ENCODE assay signal across 10 cellular contexts in the genomic region with DNA sequence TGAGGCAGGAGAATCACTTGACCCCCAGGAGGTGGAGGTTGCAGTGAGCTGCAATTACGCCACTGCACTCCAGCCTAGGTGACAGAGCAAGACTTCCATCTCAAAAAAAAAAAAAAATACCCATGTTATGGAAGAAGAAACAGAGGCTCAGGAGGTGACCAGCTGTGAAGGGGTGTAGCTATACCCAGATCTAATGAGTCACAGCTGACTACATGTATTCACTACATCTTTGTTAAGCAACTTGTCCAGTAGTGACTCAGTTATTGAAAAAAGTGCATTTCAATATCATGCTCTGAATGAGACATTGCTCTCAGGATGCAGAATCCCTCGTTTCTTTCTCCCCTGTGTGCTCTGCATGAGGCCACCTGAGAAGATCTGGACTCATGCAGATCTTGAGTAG. TPM values are rescaled to one million over a fixed set of nuclear protein-coding genes. Genes with fewer than 3 reads are reported as not detected.
A peak's percentile ranks its signal among the peaks of the same experiment; 100 is the strongest.
DNase-seq lines count a peak whose midpoint lies in the region; ATAC-seq, FAIRE-seq and TF ChIP-seq lines count a peak whose summit lies in the region.
"Had no signal": no experiment of that assay in that cellular context is flagged by ENCODE, and none has a peak within 500 bp of the region (broad histone marks: within the 10 kb centered on the region; RNA-seq: fewer than 3 reads in every experiment).

No MANE protein-coding gene starts in this region.

- peaks cover 6% of the 10 kb centered on the region for H3F3A ChIP-seq in GM23248 (ENCODE audit: insufficient read depth)

- H3K9me2 ChIP-seq in GM23248 (ENCODE audit: insufficient read depth), result no peaks in the 10 kb centered on the region

- in situ Hi-C loops in GM23248 (cut with MboI), result no loop called here

- H3K4me3 ChIP-seq in A549 (no peak overlapping the region), GM23248 (no peak overlapping the region), adipocyte (ENCODE audit: low read length) (peak overlapping the region; percentile 61)

- TF ChIP-seq CTCF in A549 (IDR thresholded peaks at IDR 0.05) (no peak), progenitor cell of endocrine pancreas (IDR thresholded peaks at IDR 0.05; ENCODE audit: unreplicated experiment) (no peak)

- H3K4me1 Mint-ChIP-seq in progenitor cell of endocrine pancreas (ENCODE audit: low read depth), result peaks cover 9% of the 10 kb centered on the region
- H3K4me1 Mint-ChIP-seq in activated naive CD8-positive, alpha-beta T cell treated with anti-CD3 and anti-CD28 coated beads for 36 hours, result peaks cover 2% of the 10 kb centered on the region
- H3K4me1 Mint-ChIP-seq: activated B cell treated with CpG ODN at 0.5 μM for 24 hours; CD4-positive, CD25-positive, alpha-beta regulatory T cell had no signal

- DNase-seq in A549 (ENCODE audit: low read depth in 1 of 2, low spot score in 1 of 2), result peak in 1 of 2 experiments; percentile 4
- DNase-seq in GM23248, result peak; percentile 96
- DNase-seq in adipocyte (ENCODE audit: low read depth), result peak; percentile 91
- peak; percentile 65 for DNase-seq in glomerular visceral epithelial cell (ENCODE audit: extremely low spot score)
- DNase-seq in NCI-H128 (lab: John Stamatoyannopoulos, UW; ENCODE audit: unreplicated experiment), result no peak
- DNase-seq in progenitor cell of endocrine pancreas (ENCODE audit: low spot score, unreplicated experiment), result no peak
- DNase-seq in HuH-7 (ENCODE audit: low spot score), result no peak
- DNase-seq in activated naive CD8-positive, alpha-beta T cell treated with anti-CD3 and anti-CD28 coated beads for 36 hours, result no peak
- DNase-seq: activated B cell treated with CpG ODN at 0.5 μM for 24 hours; CD4-positive, CD25-positive, alpha-beta regulatory T cell had no signal

- no peak for TF ChIP-seq POLR2A in A549 (IDR thresholded peaks at IDR 0.05; ENCODE audit: low read length)

- H3K4me3 Mint-ChIP-seq in progenitor cell of endocrine pancreas (ENCODE audit: low read depth), result no peak overlapping the region
- H3K4me3 Mint-ChIP-seq in activated naive CD8-positive, alpha-beta T cell treated with anti-CD3 and anti-CD28 coated beads for 36 hours, result no peak overlapping the region
- H3K4me3 Mint-ChIP-seq: activated B cell treated with CpG ODN at 0.5 μM for 24 hours; CD4-positive, CD25-positive, alpha-beta regulatory T cell had no signal

- H3K27ac Mint-ChIP-seq in progenitor cell of endocrine pancreas, result no peak overlapping the region
- H3K27ac Mint-ChIP-seq in activated naive CD8-positive, alpha-beta T cell treated with anti-CD3 and anti-CD28 coated beads for 36 hours, result no peak overlapping the region
- H3K27ac Mint-ChIP-seq: activated B cell treated with CpG ODN at 0.5 μM for 24 hours; CD4-positive, CD25-positive, alpha-beta regulatory T cell had no signal

- no peaks in the 10 kb centered on the region for H4K20me1 ChIP-seq in GM23248 (ENCODE audit: insufficient read depth)

- peaks cover 10% of the 10 kb centered on the region for H3K27me3 Mint-ChIP-seq in progenitor cell of endocrine pancreas
- peaks cover 3% of the 10 kb centered on the region for H3K27me3 Mint-ChIP-seq in activated naive CD8-positive, alpha-beta T cell treated with anti-CD3 and anti-CD28 coated beads for 36 hours

- POLR2A ChIA-PET in A549 (lab: Yijun Ruan, JAX), result no interaction called here

- no peaks in the 10 kb centered on the region for H3K9me3 ChIP-seq in A549
- H3K9me3 ChIP-seq in GM23248 (ENCODE audit: low read depth), result no peaks in the 10 kb centered on the region
- H3K9me3 ChIP-seq in adipocyte (ENCODE audit: control insufficient read depth, low read length), result no peaks in the 10 kb centered on the region

- no peaks in the 10 kb centered on the region for H3K9me3 Mint-ChIP-seq in progenitor cell of endocrine pancreas (ENCODE audit: low read depth)
- H3K9me3 Mint-ChIP-seq in activated naive CD8-positive, alpha-beta T cell treated with anti-CD3 and anti-CD28 coated beads for 36 hours, result no peaks in the 10 kb centered on the region
- H3K9me3 Mint-ChIP-seq: activated B cell treated with CpG ODN at 0.5 μM for 24 hours had no signal

- CTCF ChIA-PET in A549 (lab: Yijun Ruan, JAX), result interaction anchor here (2.4 kb wide), 1 partner anchor 16 kb away, joined by 11 read pairs; the partner anchor contains the start of gene SPART

- H3K4me2 ChIP-seq in A549 (no peak overlapping the region), GM23248 (ENCODE audit: unreplicated experiment) (peak overlapping the region; percentile 10)

- H2AFZ ChIP-seq in GM23248, result no peak overlapping the region

- no peaks in the 10 kb centered on the region for H3K36me3 ChIP-seq in GM23248 (ENCODE audit: low read depth)
- no peaks in the 10 kb centered on the region for H3K36me3 ChIP-seq in adipocyte (ENCODE audit: control insufficient read depth, insufficient read depth, low read length, severe bottlenecking)

- 0% methylated on average over 1 of the region's 2 CpGs for WGBS in A549 (ENCODE audit: missing lambda C conversion rate)
- WGBS in GM23248 (ENCODE audit: low coverage in 1 of 2, low lambda C conversion rate in 2 of 2, missing lambda C conversion rate in 2 of 2), 2 experiments, result 0 to 5% methylated on average over 2 of the region's 2 CpGs

- no peak overlapping the region for H3K27ac ChIP-seq in A549
- no peak overlapping the region for H3K27ac ChIP-seq in GM23248

- peak; percentile 40 to 73; a peak in 4 of 6 replicates for ATAC-seq in A549

- TF ChIP-seq EP300 in A549 (IDR thresholded peaks at IDR 0.05), result no peak

- H3K79me2 ChIP-seq in GM23248 (ENCODE audit: insufficient read depth), result no peaks in the 10 kb centered on the region

- no peak for TF ChIP-seq RAD21 in A549 (conservative IDR thresholded peaks at IDR 0.05 in 1 of 2, IDR thresholded peaks at IDR 0.05 in 1 of 2)

- no peak for FAIRE-seq in A549 (lab: Jason Lieb, UNC)

- H3K27me3 ChIP-seq in GM23248 (replicated peaks; ENCODE audit: insufficient read depth), result no peaks in the 10 kb centered on the region
- H3K27me3 ChIP-seq in adipocyte (replicated peaks; ENCODE audit: control insufficient read depth, insufficient read depth, low read length), result no peaks in the 10 kb centered on the region

- H3K4me1 ChIP-seq in A549 (no peaks in the 10 kb centered on the region), GM23248 (ENCODE audit: insufficient read depth) (peaks cover 7% of the 10 kb centered on the region; the same call in 1 of the 2 replicates), adipocyte (ENCODE audit: control insufficient read depth, insufficient read depth, low read length) (peaks cover 56% of the 10 kb centered on the region)

- peaks cover 11% of the 10 kb centered on the region for H3K36me3 Mint-ChIP-seq in progenitor cell of endocrine pancreas (ENCODE audit: insufficient read depth)
- no peaks in the 10 kb centered on the region for H3K36me3 Mint-ChIP-seq in activated naive CD8-positive, alpha-beta T cell treated with anti-CD3 and anti-CD28 coated beads for 36 hours
- H3K36me3 Mint-ChIP-seq: CD4-positive, CD25-positive, alpha-beta regulatory T cell had no signal

- no peak overlapping the region for H3K9ac ChIP-seq in GM23248
- H3K9ac ChIP-seq in adipocyte (ENCODE audit: low read length), result peak overlapping the region; percentile 82

TF ChIP-seq in A549, 52 proteins besides CTCF, POLR2A, EP300 and RAD21 (continues in another document):
- TF ChIP-seq MAFK (IDR thresholded peaks at IDR 0.05; ENCODE audit: partially characterized antibody) (no peak), FOSL2 (IDR thresholded peaks at IDR 0.05) (no peak), FOSL2 (CRISPR knock-in tag; IDR thresholded peaks at IDR 0.05) (no peak), CHD2 (IDR thresholded peaks at IDR 0.05; ENCODE audit: low read length, partially characterized antibody) (no peak), GATA3 (IDR thresholded peaks at IDR 0.05; ENCODE audit: borderline replicate concordance) (no peak), ELK1 (IDR thresholded peaks at IDR 0.05; ENCODE audit: low read depth, low read length) (no peak), TP53 (CRISPR knock-in tag; IDR thresholded peaks at IDR 0.05) (no peak), MAZ (IDR thresholded peaks at IDR 0.05; ENCODE audit: borderline replicate concordance, low read depth, low read length) (no peak), HOXB13 (CRISPR knock-in tag; IDR thresholded peaks at IDR 0.05; ENCODE audit: low read depth) (no peak), HOXB5 (CRISPR knock-in tag; IDR thresholded peaks at IDR 0.05) (no peak), ATOH8 (CRISPR knock-in tag; IDR thresholded peaks at IDR 0.05; ENCODE audit: low read depth) (no peak)

RNA-seq across cellular contexts. Expression of gene SPART, which starts 16.1 kb away (rescaled TPM):
- polyA plus RNA-seq in A549 (2011; rRNA removed) (36.8 and 37.0 TPM in 2 replicates), A549 (2017; fragmentation: RNase III; extraction: RNeasy Plus Mini Kit Qiagen cat#74134 plus additional on column Dnase treatment) (33.9 to 40.2 TPM (median 34.3 TPM) in 3 replicates), GM23248 (2016; fragmentation: Nextera tagmentation; extraction: Ambion mirVana) (66.3 and 72.8 TPM in 2 replicates)
- 10.7 and 12.1 TPM in 2 replicates for polyA plus RNA-seq in A549 (2012; cell fraction: cytosol; rRNA removed)
- 8.8 and 9.9 TPM in 2 replicates for polyA plus RNA-seq in A549 (2012; cell fraction: nucleus; rRNA removed)
- 16.4 and 17.4 TPM in 2 replicates for polyA minus RNA-seq in A549 (2011; rRNA and poly(A)+ RNA removed)
- 77.1 and 82.4 TPM in 2 replicates for total RNA-seq in GM23248 (2014; rRNA removed; shearing (Covaris generic))
- 73.4 and 76.5 TPM in 2 replicates for total RNA-seq in progenitor cell of endocrine pancreas
- 10 to 100 TPM; 27.5 to 28.9 TPM for total RNA-seq in activated naive CD8-positive, alpha-beta T cell treated with anti-CD3 and anti-CD28 coated beads for 36 hours

Comparison
In these comparisons a context has a peak if more than half of its experiments do, and no peak if none do; other contexts are left out.
1. DNase-seq: peak in GM23248 (single experiment), adipocyte (single experiment) and glomerular visceral epithelial cell (single experiment); none in NCI-H128 (single experiment), progenitor cell of endocrine pancreas (single experiment), HuH-7 (single experiment) and activated naive CD8-positive, alpha-beta T cell treated with anti-CD3 and anti-CD28 coated beads for 36 hours (single experiment).